In genomic region chr17:60423865-60424264, GRCh38 we compare ENCODE assay signal across 1 cellular context.
TF ChIP-seq lines count a peak whose summit lies in the region.

No MANE protein-coding gene starts in this region.

TF ChIP-seq in K562, 482 proteins besides CTCF, POLR2A, EP300 and RAD21:
- TF ChIP-seq, protein P1, sequence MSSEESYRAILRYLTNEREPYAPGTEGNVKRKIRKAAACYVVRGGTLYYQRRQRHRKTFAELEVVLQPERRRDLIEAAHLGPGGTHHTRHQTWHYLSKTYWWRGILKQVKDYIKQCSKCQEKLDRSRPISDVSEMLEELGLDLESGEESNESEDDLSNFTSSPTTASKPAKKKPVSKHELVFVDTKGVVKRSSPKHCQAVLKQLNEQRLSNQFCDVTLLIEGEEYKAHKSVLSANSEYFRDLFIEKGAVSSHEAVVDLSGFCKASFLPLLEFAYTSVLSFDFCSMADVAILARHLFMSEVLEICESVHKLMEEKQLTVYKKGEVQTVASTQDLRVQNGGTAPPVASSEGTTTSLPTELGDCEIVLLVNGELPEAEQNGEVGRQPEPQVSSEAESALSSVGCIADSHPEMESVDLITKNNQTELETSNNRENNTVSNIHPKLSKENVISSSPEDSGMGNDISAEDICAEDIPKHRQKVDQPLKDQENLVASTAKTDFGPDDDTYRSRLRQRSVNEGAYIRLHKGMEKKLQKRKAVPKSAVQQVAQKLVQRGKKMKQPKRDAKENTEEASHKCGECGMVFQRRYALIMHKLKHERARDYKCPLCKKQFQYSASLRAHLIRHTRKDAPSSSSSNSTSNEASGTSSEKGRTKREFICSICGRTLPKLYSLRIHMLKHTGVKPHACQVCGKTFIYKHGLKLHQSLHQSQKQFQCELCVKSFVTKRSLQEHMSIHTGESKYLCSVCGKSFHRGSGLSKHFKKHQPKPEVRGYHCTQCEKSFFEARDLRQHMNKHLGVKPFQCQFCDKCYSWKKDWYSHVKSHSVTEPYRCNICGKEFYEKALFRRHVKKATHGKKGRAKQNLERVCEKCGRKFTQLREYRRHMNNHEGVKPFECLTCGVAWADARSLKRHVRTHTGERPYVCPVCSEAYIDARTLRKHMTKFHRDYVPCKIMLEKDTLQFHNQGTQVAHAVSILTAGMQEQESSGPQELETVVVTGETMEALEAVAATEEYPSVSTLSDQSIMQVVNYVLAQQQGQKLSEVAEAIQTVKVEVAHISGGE (CRISPR knock-in tag; IDR thresholded peaks at IDR 0.05), result peak in 1 of 3 experiments; percentile 76; a peak in 2 of 6 replicates
- TF ChIP-seq ZNF766 (CRISPR knock-in tag; conservative IDR thresholded peaks at IDR 0.05) (peak; percentile 88), ZNF586 (CRISPR knock-in tag; conservative IDR thresholded peaks at IDR 0.05) (no peak), ZNF668 (CRISPR knock-in tag; IDR thresholded peaks at IDR 0.05) (no peak), ZNF316 (IDR thresholded peaks at IDR 0.05) (peak; percentile 68)
